16 cellular contexts compared by ENCODE assay signal in genomic region chr11:113153847-113154246, GRCh38.
"Had no signal": no experiment of that assay in that cellular context is flagged by ENCODE, and none has a peak within 500 bp of the region (broad histone marks: within the 10 kb centered on the region; RNA-seq: fewer than 3 reads in every experiment).

No MANE protein-coding gene starts in this region.

- H3K4me1 ChIP-seq: foreskin keratinocyte, tibial artery had no signal

- H3K4me3 ChIP-seq: tibial artery had no signal

- H3K36me3 Mint-ChIP-seq: activated naive CD4-positive, alpha-beta T cell treated with anti-CD3 and anti-CD28 coated beads, Interleukin-2, amount 50 U/mL, for 24 hours; natural killer cell had no signal

- DNase-seq: activated CD4-positive, alpha-beta T cell treated with anti-CD3 and anti-CD28 coated beads for 1 hour; activated gamma-delta T cell treated with Interleukin-2 at 50 U/mL for 16 hours; activated T-cell treated with anti-CD3 and anti-CD28 coated beads, Interleukin-2, amount 50 U/mL, for 1 hour; cortex of kidney; foreskin keratinocyte; islet precursor cell; left colon; midbrain; natural killer cell; retina; stimulated activated CD4-positive, alpha-beta T cell treated with anti-CD3 and anti-CD28 coated beads, Interleukin-4, amount 100 ng/mL, for 4 hours; T-helper 9 cell; tibial artery had no signal

- ATAC-seq: foreskin keratinocyte, left colon, natural killer cell had no signal

- H3K9me3 ChIP-seq: tibial artery had no signal

- H3K4me1 Mint-ChIP-seq: activated naive CD4-positive, alpha-beta T cell treated with anti-CD3 and anti-CD28 coated beads, Interleukin-2, amount 50 U/mL, for 24 hours had no signal

- H3K9me3 Mint-ChIP-seq: activated naive CD4-positive, alpha-beta T cell treated with anti-CD3 and anti-CD28 coated beads, Interleukin-2, amount 50 U/mL, for 24 hours; natural killer cell; stimulated activated naive CD8-positive, alpha-beta T cell treated with anti-CD3 and anti-CD28 coated beads, Interleukin-15, Interleukin-2, amounts not matched to agents 100 ng/mL and 50 ng/mL, for 24 hours had no signal

- H3K27ac Mint-ChIP-seq: activated naive CD4-positive, alpha-beta T cell treated with anti-CD3 and anti-CD28 coated beads, Interleukin-2, amount 50 U/mL, for 24 hours; natural killer cell; stimulated activated naive CD8-positive, alpha-beta T cell treated with anti-CD3 and anti-CD28 coated beads, Interleukin-15, Interleukin-2, amounts not matched to agents 100 ng/mL and 50 ng/mL, for 24 hours had no signal

- H3K36me3 ChIP-seq: tibial artery had no signal

- H3K27ac ChIP-seq: epithelial cell of prostate, foreskin keratinocyte, tibial artery had no signal

- H3K4me3 Mint-ChIP-seq: activated naive CD4-positive, alpha-beta T cell treated with anti-CD3 and anti-CD28 coated beads, Interleukin-2, amount 50 U/mL, for 24 hours; natural killer cell; stimulated activated naive CD8-positive, alpha-beta T cell treated with anti-CD3 and anti-CD28 coated beads, Interleukin-15, Interleukin-2, amounts not matched to agents 100 ng/mL and 50 ng/mL, for 24 hours had no signal
